In genomic region chr16:31132979-31133599, GRCh38 we compare ENCODE assay signal across 1 cellular context.
TF ChIP-seq lines count a peak whose summit lies in the region.

No MANE protein-coding gene starts in this region.

TF ChIP-seq in GM23338, 12 proteins besides CTCF, POLR2A, EP300 and RAD21 (continued from another document):
- no peak for TF ChIP-seq ZNF462 (CRISPR knock-in tag; IDR thresholded peaks at IDR 0.05)
- no peak for TF ChIP-seq EZH2 (IDR thresholded peaks at IDR 0.05; ENCODE audit: low read depth, unreplicated experiment)
- no peak for TF ChIP-seq STAT1 (IDR thresholded peaks at IDR 0.05; ENCODE audit: unreplicated experiment)
- no peak for TF ChIP-seq ZNF331 (CRISPR knock-in tag; IDR thresholded peaks at IDR 0.05; ENCODE audit: low read depth)
- no peak for TF ChIP-seq REST (IDR thresholded peaks at IDR 0.05; ENCODE audit: unreplicated experiment)
- no peak for TF ChIP-seq ETS1 (IDR thresholded peaks at IDR 0.05)
- TF ChIP-seq CREB1 (CRISPR knock-in tag; IDR thresholded peaks at IDR 0.05; ENCODE audit: low read depth), result no peak
- no peak for TF ChIP-seq EZH2phosphoT487 (IDR thresholded peaks at IDR 0.05; ENCODE audit: unreplicated experiment)
- TF ChIP-seq POLR2AphosphoS5 (IDR thresholded peaks at IDR 0.05; ENCODE audit: low read depth), result no peak
